In the genomic region with DNA sequence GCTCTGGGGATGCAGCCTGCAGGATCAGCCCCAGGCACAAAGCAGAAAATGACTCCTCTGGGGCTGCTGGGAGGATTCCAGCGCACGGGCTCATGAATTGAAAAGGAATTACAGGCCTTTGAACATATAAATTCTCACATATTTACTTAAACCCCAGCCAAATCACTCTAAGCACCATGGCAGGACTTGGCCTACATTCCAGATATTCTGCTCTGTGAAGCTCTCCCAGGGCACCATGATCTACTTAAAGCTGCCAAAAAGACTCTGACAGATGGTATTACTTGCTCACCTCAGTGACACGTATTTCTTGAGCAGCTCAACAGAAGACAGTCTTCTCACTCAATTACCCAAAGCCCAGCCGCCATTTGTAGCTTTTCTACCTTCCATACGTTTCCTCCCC, we compare ENCODE assay signal across 1 cellular context.
TF ChIP-seq lines count a peak whose summit lies in the region.

No MANE protein-coding gene starts in this region.

TF ChIP-seq in H1, 55 proteins besides CTCF, POLR2A, EP300 and RAD21 (continued from another document):
- no peak for TF ChIP-seq CBX8 (IDR thresholded peaks at IDR 0.05; ENCODE audit: borderline replicate concordance, low read depth, low read length)
TF ChIP-seq in H1: peak in this region for 0.
